13 cellular contexts compared by ENCODE assay signal in genomic region chr11:55658031-55658573, GRCh38. TPM values are rescaled to one million over a fixed set of nuclear protein-coding genes. Genes with fewer than 3 reads are reported as not detected.
DNase-seq lines count a peak whose midpoint lies in the region; ATAC-seq and TF ChIP-seq lines count a peak whose summit lies in the region.
"Had no signal": no experiment of that assay in that cellular context is flagged by ENCODE, and none has a peak within 500 bp of the region (broad histone marks: within the 10 kb centered on the region; RNA-seq: fewer than 3 reads in every experiment).

No MANE protein-coding gene starts in this region.

- H3K27me3 Mint-ChIP-seq in activated B cell treated with CpG ODN at 0.5 μM for 24 hours: no peaks in the 10 kb centered on the region
- H3K27me3 Mint-ChIP-seq: activated CD4-positive, alpha-beta T cell treated with anti-CD3 and anti-CD28 coated beads, Interleukin-2, amount 10 ng/mL, durations not matched to agents 7 days and 5 days; naive B cell had no signal

- DNase-seq in activated B cell treated with CpG ODN at 0.5 μM for 24 hours: no peak
- DNase-seq in activated naive CD4-positive, alpha-beta T cell treated with anti-CD3 and anti-CD28 coated beads, Interleukin-2, amount 50 U/mL, for 16 hours: no peak
- no peak for DNase-seq in central memory CD4-positive, alpha-beta T cell
- DNase-seq in NCI-H446 (lab: John Stamatoyannopoulos, UW): no peak
- no peak for DNase-seq in C1 segment of cervical spinal cord (lab: John Stamatoyannopoulos, UW)
- DNase-seq: activated CD4-positive, alpha-beta T cell treated with anti-CD3 and anti-CD28 coated beads, Interleukin-2, amount 10 ng/mL, durations not matched to agents 7 days and 5 days; effector CD8-positive, alpha-beta T cell; naive B cell; NCI-H187 had no signal

- intact Hi-C loops in activated B cell treated with CpG ODN at 0.5 μM for 24 hours (cut with micrococcal nuclease): no loop called here

- ATAC-seq in GM18873 (IDR thresholded peaks at IDR 0.05; ENCODE audit: low FRiP score, unreplicated experiment) (peak; percentile 98), GM21576 (IDR thresholded peaks at IDR 0.05; ENCODE audit: unreplicated experiment) (peak; percentile 96), HG03139 (IDR thresholded peaks at IDR 0.05; ENCODE audit: unreplicated experiment) (peak; percentile 95), activated B cell treated with CpG ODN at 0.5 μM for 24 hours (ENCODE audit: low read depth) (peak; percentile 67)

- H3K4me3 Mint-ChIP-seq in activated B cell treated with CpG ODN at 0.5 μM for 24 hours: no peak overlapping the region
- H3K4me3 Mint-ChIP-seq: activated CD4-positive, alpha-beta T cell treated with anti-CD3 and anti-CD28 coated beads, Interleukin-2, amount 10 ng/mL, durations not matched to agents 7 days and 5 days; naive B cell had no signal

- TF ChIP-seq CTCF in activated B cell treated with CpG ODN at 0.5 μM for 24 hours (IDR thresholded peaks at IDR 0.05): no peak

- no peak overlapping the region for H3K27ac Mint-ChIP-seq in activated B cell treated with CpG ODN at 0.5 μM for 24 hours
- H3K27ac Mint-ChIP-seq: activated CD4-positive, alpha-beta T cell treated with anti-CD3 and anti-CD28 coated beads, Interleukin-2, amount 10 ng/mL, durations not matched to agents 7 days and 5 days had no signal

- no peaks in the 10 kb centered on the region for H3K36me3 Mint-ChIP-seq in activated B cell treated with CpG ODN at 0.5 μM for 24 hours (ENCODE audit: low read depth)
- H3K36me3 Mint-ChIP-seq: naive B cell had no signal

- peaks cover 5% of the 10 kb centered on the region for H3K4me1 Mint-ChIP-seq in activated B cell treated with CpG ODN at 0.5 μM for 24 hours
- H3K4me1 Mint-ChIP-seq: activated CD4-positive, alpha-beta T cell treated with anti-CD3 and anti-CD28 coated beads, Interleukin-2, amount 10 ng/mL, durations not matched to agents 7 days and 5 days; naive B cell had no signal

- CTCF ChIA-PET in activated B cell treated with CpG ODN at 0.5 μM for 24 hours (lab: Charles Lee): no interaction called here

- POLR2A ChIA-PET in activated B cell treated with CpG ODN at 0.5 μM for 24 hours (lab: Charles Lee): no interaction called here

- peaks cover 7% of the 10 kb centered on the region for H3K9me3 Mint-ChIP-seq in activated B cell treated with CpG ODN at 0.5 μM for 24 hours
- H3K9me3 Mint-ChIP-seq: activated CD4-positive, alpha-beta T cell treated with anti-CD3 and anti-CD28 coated beads, Interleukin-2, amount 10 ng/mL, durations not matched to agents 7 days and 5 days had no signal

RNA-seq across cellular contexts. Expression of gene OR4C6, which starts 3.9 kb away (rescaled TPM):
- total RNA-seq in activated B cell treated with CpG ODN at 0.5 μM for 24 hours: not detected in 2 replicates
- total RNA-seq: activated CD4-positive, alpha-beta T cell treated with anti-CD3 and anti-CD28 coated beads, Interleukin-2, amount 10 ng/mL, durations not matched to agents 7 days and 5 days; SJSA1 had no signal

RNA-seq across cellular contexts. Expression of gene OR4S2, which starts 10.0 kb away (rescaled TPM):
- not detected in 2 replicates for total RNA-seq in activated B cell treated with CpG ODN at 0.5 μM for 24 hours
- total RNA-seq: activated CD4-positive, alpha-beta T cell treated with anti-CD3 and anti-CD28 coated beads, Interleukin-2, amount 10 ng/mL, durations not matched to agents 7 days and 5 days; SJSA1 had no signal

RNA-seq across cellular contexts. Expression of gene OR4P4, which starts 23.2 kb away (rescaled TPM):
- total RNA-seq in activated B cell treated with CpG ODN at 0.5 μM for 24 hours: not detected in 2 replicates
- total RNA-seq: activated CD4-positive, alpha-beta T cell treated with anti-CD3 and anti-CD28 coated beads, Interleukin-2, amount 10 ng/mL, durations not matched to agents 7 days and 5 days; SJSA1 had no signal

RNA-seq across cellular contexts. Expression of gene OR4C11, which starts 50.7 kb away (rescaled TPM):
- not detected in 2 replicates for total RNA-seq in activated B cell treated with CpG ODN at 0.5 μM for 24 hours
- total RNA-seq: activated CD4-positive, alpha-beta T cell treated with anti-CD3 and anti-CD28 coated beads, Interleukin-2, amount 10 ng/mL, durations not matched to agents 7 days and 5 days; SJSA1 had no signal
